30 cellular contexts compared by ENCODE assay signal in genomic region chr10:77085344-77085743, GRCh38.
"Had no signal": no experiment of that assay in that cellular context is flagged by ENCODE, and none has a peak within 500 bp of the region (broad histone marks: within the 10 kb centered on the region; RNA-seq: fewer than 3 reads in every experiment).

No MANE protein-coding gene starts in this region.

- H3K4me3 ChIP-seq: left ventricle myocardium inferior, lung, mucosa of descending colon, neural progenitor cell, ovary, spleen, suprapubic skin, thoracic aorta, tibial artery, vagina had no signal

- H3K4me1 Mint-ChIP-seq: immature natural killer cell; naive thymus-derived CD8-positive, alpha-beta T cell; stimulated activated effector memory CD8-positive, alpha-beta T cell treated with anti-CD3 and anti-CD28 coated beads, Interleukin-12 subunit alpha, Interleukin-12 subunit beta, amount 100 ng/mL, for 72 hours had no signal

- ATAC-seq: mucosa of descending colon; naive thymus-derived CD8-positive, alpha-beta T cell; sciatic nerve; stimulated activated effector memory CD8-positive, alpha-beta T cell treated with anti-CD3 and anti-CD28 coated beads, Interleukin-12 subunit alpha, Interleukin-12 subunit beta, amount 100 ng/mL, for 72 hours had no signal

- H3K4me3 Mint-ChIP-seq: immature natural killer cell; naive thymus-derived CD8-positive, alpha-beta T cell; nephron progenitor cell; neural progenitor cell; stimulated activated effector memory CD8-positive, alpha-beta T cell treated with anti-CD3 and anti-CD28 coated beads, Interleukin-12 subunit alpha, Interleukin-12 subunit beta, amount 100 ng/mL, for 72 hours; stimulated activated naive CD8-positive, alpha-beta T cell treated with anti-CD3 and anti-CD28 coated beads, Interleukin-15, Interleukin-2, amounts not matched to agents 100 ng/mL and 50 ng/mL, for 24 hours; type B pancreatic cell had no signal

- H3K36me3 Mint-ChIP-seq: immature natural killer cell; naive thymus-derived CD8-positive, alpha-beta T cell; neural progenitor cell; stimulated activated effector memory CD8-positive, alpha-beta T cell treated with anti-CD3 and anti-CD28 coated beads, Interleukin-12 subunit alpha, Interleukin-12 subunit beta, amount 100 ng/mL, for 72 hours had no signal

- H3K4me1 ChIP-seq: neural progenitor cell, tibial artery, vagina had no signal

- H2AFZ ChIP-seq: neural progenitor cell had no signal

- DNase-seq: head of caudate nucleus; hypothalamus; immature natural killer cell; kidney; left ventricle myocardium inferior; mesendoderm; midbrain; mucosa of descending colon; naive thymus-derived CD8-positive, alpha-beta T cell; nephron progenitor cell; occipital lobe; ovary; retina; right cardiac atrium; small intestine; spleen; stimulated activated CD4-positive, alpha-beta T cell treated with anti-CD3 and anti-CD28 coated beads, Interleukin-4, amount 100 ng/mL, for 24 hours; stimulated activated naive CD4-positive, alpha-beta T cell; tibial artery had no signal

- H3K4me2 ChIP-seq: neural progenitor cell had no signal

- H3K9me3 Mint-ChIP-seq: immature natural killer cell; naive thymus-derived CD8-positive, alpha-beta T cell; nephron progenitor cell; stimulated activated effector memory CD8-positive, alpha-beta T cell treated with anti-CD3 and anti-CD28 coated beads, Interleukin-12 subunit alpha, Interleukin-12 subunit beta, amount 100 ng/mL, for 72 hours; stimulated activated naive CD8-positive, alpha-beta T cell treated with anti-CD3 and anti-CD28 coated beads, Interleukin-15, Interleukin-2, amounts not matched to agents 100 ng/mL and 50 ng/mL, for 24 hours; type B pancreatic cell had no signal

- H3K27me3 ChIP-seq: neural progenitor cell, ovary, spleen, suprapubic skin, tibial artery, vagina had no signal

- H3K9me3 ChIP-seq: left ventricle myocardium inferior, mucosa of descending colon, neutrophil, ovary, spleen, suprapubic skin, thoracic aorta, tibial artery, vagina had no signal

- H3K27ac ChIP-seq: left ventricle myocardium inferior, neural progenitor cell, neutrophil, spleen, suprapubic skin, tibial artery, vagina had no signal

- H3K27me3 Mint-ChIP-seq: progenitor cell of endocrine pancreas had no signal

- H3K27ac Mint-ChIP-seq: immature natural killer cell; naive thymus-derived CD8-positive, alpha-beta T cell; nephron progenitor cell; neural progenitor cell; progenitor cell of endocrine pancreas; stimulated activated effector memory CD8-positive, alpha-beta T cell treated with anti-CD3 and anti-CD28 coated beads, Interleukin-12 subunit alpha, Interleukin-12 subunit beta, amount 100 ng/mL, for 72 hours; stimulated activated naive CD8-positive, alpha-beta T cell treated with anti-CD3 and anti-CD28 coated beads, Interleukin-15, Interleukin-2, amounts not matched to agents 100 ng/mL and 50 ng/mL, for 24 hours; type B pancreatic cell had no signal

- H3K36me3 ChIP-seq: left ventricle myocardium inferior, neural progenitor cell, neutrophil, ovary, spleen, suprapubic skin, vagina had no signal
